ENCODE assay signal across 25 cellular contexts in the genomic region with DNA sequence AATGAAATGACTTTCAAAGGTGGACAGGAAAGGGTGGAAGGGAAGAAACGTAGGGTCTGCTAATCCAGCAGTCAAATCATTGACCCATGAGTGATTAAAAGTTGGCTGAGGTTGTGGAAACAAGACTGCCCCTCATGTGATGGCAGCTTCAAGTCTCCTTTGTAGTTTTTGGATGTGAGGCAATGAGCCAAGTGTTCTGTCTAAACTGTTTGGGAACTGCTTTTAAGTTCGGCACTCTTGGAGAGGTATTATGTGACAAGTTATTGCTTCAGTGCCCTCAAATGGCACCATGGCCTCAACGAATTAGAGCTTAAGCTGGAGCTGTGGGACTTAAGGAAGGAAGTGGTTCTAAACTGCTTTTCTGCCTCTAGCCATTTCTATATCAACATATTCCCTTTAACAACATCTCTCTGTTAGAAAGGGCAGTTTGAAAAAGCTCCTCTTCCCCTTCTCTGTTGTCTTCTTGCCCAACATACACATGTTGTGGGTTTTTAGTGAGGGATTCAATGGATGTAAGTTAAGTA.
DNase-seq lines count a peak whose midpoint lies in the region; FAIRE-seq and TF ChIP-seq lines count a peak whose summit lies in the region.
"Had no signal": no experiment of that assay in that cellular context is flagged by ENCODE, and none has a peak within 500 bp of the region (broad histone marks: within the 10 kb centered on the region; RNA-seq: fewer than 3 reads in every experiment).

No MANE protein-coding gene starts in this region.

- H3K4me1 ChIP-seq in BLaER1, result peaks cover 46% of the 10 kb centered on the region
- H3K4me1 ChIP-seq in sigmoid colon, result peaks cover 0 to 27% (median 12%) of the 10 kb centered on the region in 4 donors
- H3K4me1 ChIP-seq: Peyer's patch had no signal

- TF ChIP-seq CTCF in RWPE1 (conservative IDR thresholded peaks at IDR 0.05; ENCODE audit: low read depth), result no peak
- TF ChIP-seq CTCF in sigmoid colon (IDR thresholded peaks at IDR 0.05), result no peak

- intact Hi-C loops in sigmoid colon (cut with DNase I), result no loop called here

- TF ChIP-seq POLR2A in sigmoid colon (IDR thresholded peaks at IDR 0.05), result no peak
- no peak for TF ChIP-seq POLR2A in GM12891 (IDR thresholded peaks at IDR 0.05; ENCODE audit: low read depth, low read length)

- H3K9me3 ChIP-seq in BLaER1 (no peaks in the 10 kb centered on the region), sigmoid colon (no peaks in the 10 kb centered on the region)
- H3K9me3 ChIP-seq: neutrophil, Peyer's patch, tibial nerve had no signal

- no peak for TF ChIP-seq EP300 in sigmoid colon (IDR thresholded peaks at IDR 0.05)

- H3K9ac ChIP-seq in BLaER1, result no peak overlapping the region

- H3K27me3 ChIP-seq in BLaER1, result no peaks in the 10 kb centered on the region
- no peaks in the 10 kb centered on the region for H3K27me3 ChIP-seq in sigmoid colon
- H3K27me3 ChIP-seq: neutrophil, Peyer's patch, tibial nerve had no signal

- H3K4me3 ChIP-seq in BLaER1 (peak overlapping the region; percentile 6; the same call in 1 of the 2 replicates), sigmoid colon (no peak overlapping the region)
- H3K4me3 ChIP-seq: Peyer's patch, tibial nerve had no signal

- no peak for FAIRE-seq in frontal cortex (lab: Jason Lieb, UNC)
- no peak for FAIRE-seq in GM12891 (lab: Jason Lieb, UNC)
- FAIRE-seq: bronchial epithelial cell had no signal

- H3K27ac ChIP-seq in BLaER1, result peak overlapping the region; percentile 65
- no peak overlapping the region for H3K27ac ChIP-seq in RWPE1
- H3K27ac ChIP-seq in sigmoid colon, result no peak overlapping the region
- H3K27ac ChIP-seq: neutrophil, Peyer's patch, tibial nerve had no signal

- H4K20me1 ChIP-seq in BLaER1, result no peaks in the 10 kb centered on the region

- CTCF ChIA-PET in RWPE1 (lab: Yijun Ruan, JAX), result no interaction called here

- H3K4me2 ChIP-seq in BLaER1, result peak overlapping the region; percentile 70

- POLR2A ChIA-PET in RWPE1 (lab: Yijun Ruan, JAX; ENCODE audit: low non-redundant PET), result no interaction called here

- peak; percentile 13 for DNase-seq in KBM-7
- DNase-seq in RPMI7951 (ENCODE audit: low read depth), result peak; percentile 11
- DNase-seq in medulla oblongata (ENCODE audit: extremely low spot score), result peak; percentile 53
- no peak for DNase-seq in RWPE1 (ENCODE audit: low spot score)
- no peak for DNase-seq in frontal cortex (ENCODE audit: low spot score in 2 of 2)
- no peak for DNase-seq in sigmoid colon
- DNase-seq in GM12891 (ENCODE audit: insufficient read length, low spot score), result no peak
- DNase-seq: activated B cell treated with CpG ODN at 0.5 μM for 24 hours; activated CD4-positive, alpha-beta T cell treated with anti-CD3 and anti-CD28 coated beads, Interleukin-2, amount 50 U/mL, for 1 hour; activated effector memory CD4-positive, alpha-beta T cell treated with anti-CD3 and anti-CD28 coated beads, Interleukin-2, amount 50 U/mL, for 16 hours; activated T-cell treated with anti-CD3 and anti-CD28 coated beads, Interleukin-2, amount 50 U/mL, for 24 hours; aorta; left cardiac atrium; NCI-H1105 treated with DMSO at 0.1 percent for 48 hours; NCI-H1930; NCI-H524; NK-92 treated with Interleukin-12 subunit alpha and Interleukin-12 subunit beta, amount 100 ng/mL, for 24 hours; Peyer's patch; SIG-M5; stimulated activated CD4-positive, alpha-beta T cell treated with anti-CD3 and anti-CD28 coated beads, Interleukin-12 subunit alpha, Interleukin-12 subunit beta, amount 100 ng/mL, for 4 hours; stimulated activated CD4-positive, alpha-beta T cell treated with anti-CD3 and anti-CD28 coated beads, Interleukin-2, amount 100 ng/mL, for 48 hours had no signal

- H3K36me3 ChIP-seq in BLaER1 (no peaks in the 10 kb centered on the region), sigmoid colon (peaks cover 0 to 23% (median 10%) of the 10 kb centered on the region in 4 donors)
- H3K36me3 ChIP-seq: neutrophil had no signal

- in situ Hi-C loops in KBM-7 (cut with MboI; ENCODE audit: low pct_unique_long_range_greater_than_20kb, low sequenced_read_pairs), result no loop called here

- WGBS in sigmoid colon, 2 donors, result 38 to 79% methylated on average over 3 of the region's 3 CpGs

TF ChIP-seq in GM12891, 5 proteins besides CTCF, POLR2A, EP300 and RAD21:
- no peak for TF ChIP-seq PAX5 (IDR thresholded peaks at IDR 0.05; ENCODE audit: insufficient read depth, low read length, severe bottlenecking)
- no peak for TF ChIP-seq SPI1 (IDR thresholded peaks at IDR 0.05; ENCODE audit: low read depth, low read length)
- TF ChIP-seq TAF1 (IDR thresholded peaks at IDR 0.05; ENCODE audit: low read depth, low read length), result no peak
- TF ChIP-seq POU2F2 (IDR thresholded peaks at IDR 0.05; ENCODE audit: low read depth, low read length), result no peak
- TF ChIP-seq POLR2AphosphoS5 (IDR thresholded peaks at IDR 0.05; ENCODE audit: low read depth, low read length), result no peak

Comparison
In these comparisons a context has a peak if more than half of its experiments do, and no peak if none do; other contexts are left out.
1. DNase-seq: peak in KBM-7 (single experiment), RPMI7951 (single experiment) and medulla oblongata (single experiment); none in RWPE1 (single experiment), frontal cortex (0 of 2), sigmoid colon (single experiment) and GM12891 (single experiment).